In genomic region chrX:129786210-129786651, GRCh38 we compare ENCODE assay signal across 10 cellular contexts. TPM values are rescaled to one million over a fixed set of nuclear protein-coding genes. Genes with fewer than 3 reads are reported as not detected.
A peak's percentile ranks its signal among the peaks of the same experiment; 100 is the strongest.
DNase-seq lines count a peak whose midpoint lies in the region; ATAC-seq lines count a peak whose summit lies in the region.
"Had no signal": no experiment of that assay in that cellular context is flagged by ENCODE, and none has a peak within 500 bp of the region (broad histone marks: within the 10 kb centered on the region; RNA-seq: fewer than 3 reads in every experiment).

No MANE protein-coding gene starts in this region.

- no peak overlapping the region for H3K4me3 ChIP-seq in H7 (ENCODE audit: insufficient read depth, low read depth, low read length)
- H3K4me3 ChIP-seq: thoracic aorta had no signal

- peak overlapping the region; percentile 31 for H3K27ac Mint-ChIP-seq in T-helper 1 cell treated with Interleukin-12 subunit alpha and Interleukin-12 subunit beta and Interleukin-4 antibody, amounts not matched to agents 30 μg/mL and 1 μg/mL, for 36 hours

- peaks cover 42% of the 10 kb centered on the region for H3K4me1 Mint-ChIP-seq in T-helper 1 cell treated with Interleukin-12 subunit alpha and Interleukin-12 subunit beta and Interleukin-4 antibody, amounts not matched to agents 30 μg/mL and 1 μg/mL, for 36 hours (ENCODE audit: low read depth)

- H3K36me3 Mint-ChIP-seq in T-helper 1 cell treated with Interleukin-12 subunit alpha and Interleukin-12 subunit beta and Interleukin-4 antibody, amounts not matched to agents 30 μg/mL and 1 μg/mL, for 36 hours (ENCODE audit: low read depth), result peaks cover 66% of the 10 kb centered on the region

- ATAC-seq in HG02759 (IDR thresholded peaks at IDR 0.05; ENCODE audit: unreplicated experiment), result peak; percentile 78

- H3K36me3 ChIP-seq in H7 (replicated peaks; ENCODE audit: control insufficient read depth, insufficient read depth, low read length), result no peaks in the 10 kb centered on the region
- H3K36me3 ChIP-seq: thoracic aorta had no signal

- no peaks in the 10 kb centered on the region for H3K9me3 Mint-ChIP-seq in T-helper 1 cell treated with Interleukin-12 subunit alpha and Interleukin-12 subunit beta and Interleukin-4 antibody, amounts not matched to agents 30 μg/mL and 1 μg/mL, for 36 hours

- H3K4me3 Mint-ChIP-seq in T-helper 1 cell treated with Interleukin-12 subunit alpha and Interleukin-12 subunit beta and Interleukin-4 antibody, amounts not matched to agents 30 μg/mL and 1 μg/mL, for 36 hours, result peak overlapping the region; percentile 73

- DNase-seq in T-helper 1 cell, result no peak
- peak; percentile 80 to 86 for DNase-seq in NOMO-1 (lab: John Stamatoyannopoulos, UW; ENCODE audit: unreplicated experiment in 2 of 2)
- peak; percentile 40 for DNase-seq in pons (ENCODE audit: low spot score)
- DNase-seq in H7, result no peak
- no peak for DNase-seq in inferior parietal cortex (ENCODE audit: extremely low spot score)
- no peak for DNase-seq in NCI-H774 (lab: John Stamatoyannopoulos, UW)

- H3K27me3 ChIP-seq in H7 (ENCODE audit: control insufficient read depth, insufficient read depth, low read length), result no peaks in the 10 kb centered on the region

- H3K27me3 Mint-ChIP-seq in T-helper 1 cell treated with Interleukin-12 subunit alpha and Interleukin-12 subunit beta and Interleukin-4 antibody, amounts not matched to agents 30 μg/mL and 1 μg/mL, for 36 hours (ENCODE audit: low read depth), result no peaks in the 10 kb centered on the region

RNA-seq across cellular contexts. Expression of gene SASH3, which starts 6.5 kb away (rescaled TPM):
- total RNA-seq in H7 (2014; rRNA removed; shearing (Covaris generic)), result not detected in 2 replicates
- total RNA-seq: myocyte had no signal

RNA-seq across cellular contexts. Expression of gene XPNPEP2, which starts 47.5 kb away (rescaled TPM):
- total RNA-seq in H7 (2014; rRNA removed; shearing (Covaris generic)), result 0.10 and 0.52 TPM in 2 replicates
- total RNA-seq: myocyte had no signal

RNA-seq across cellular contexts. Expression of gene ZDHHC9, which starts 57.5 kb away (rescaled TPM):
- total RNA-seq in H7 (2014; rRNA removed; shearing (Covaris generic)), result 44.2 and 48.7 TPM in 2 replicates

Comparison
In these comparisons a context has a peak if more than half of its experiments do, and no peak if none do; other contexts are left out.
1. DNase-seq: peak in NOMO-1 (2 of 2) and pons (single experiment); none in T-helper 1 cell (0 of 5), H7 (single experiment), inferior parietal cortex (single experiment) and NCI-H774 (single experiment).